21 cellular contexts compared by ENCODE assay signal in the genomic region with DNA sequence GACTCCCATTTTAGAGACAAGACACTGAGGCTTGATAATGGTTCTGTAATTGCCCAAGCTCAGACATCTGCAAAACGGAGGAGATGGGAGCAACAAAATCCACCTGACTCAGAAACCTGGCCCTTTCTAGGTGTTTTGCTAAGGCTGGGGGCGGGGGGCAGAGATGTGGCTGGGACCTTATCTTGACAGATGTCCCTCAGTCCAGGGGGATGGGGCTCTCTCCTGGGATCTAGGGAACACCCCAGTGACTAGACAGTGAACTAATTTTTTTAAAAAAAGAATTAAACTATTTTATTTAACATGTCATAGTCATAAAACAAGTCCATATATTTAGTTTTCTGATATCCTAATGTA. TPM values are rescaled to one million over a fixed set of nuclear protein-coding genes. Genes with fewer than 3 reads are reported as not detected.
DNase-seq lines count a peak whose midpoint lies in the region; ATAC-seq, FAIRE-seq and TF ChIP-seq lines count a peak whose summit lies in the region.
"Had no signal": no experiment of that assay in that cellular context is flagged by ENCODE, and none has a peak within 500 bp of the region (broad histone marks: within the 10 kb centered on the region; RNA-seq: fewer than 3 reads in every experiment).

No MANE protein-coding gene starts in this region.

- ATAC-seq in activated naive CD8-positive, alpha-beta T cell treated with anti-CD3 and anti-CD28 coated beads, Interleukin-2, amount 50 U/mL, for 24 hours: no peak
- ATAC-seq: GM12878, GM23338 had no signal

- H3K4me1 ChIP-seq in BLaER1 treated with 17β-estradiol and CSF1 and Interleukin-3, amounts not matched to agents 10 nM and 100 nM: peaks cover 0 to 23% (median 15%) of the 10 kb centered on the region in 10 experiments; a peak in 17 of 20 replicates

- H4K20me1 ChIP-seq in BLaER1 treated with 17β-estradiol and CSF1 and Interleukin-3, amounts not matched to agents 10 nM and 100 nM: no peaks in the 10 kb centered on the region

- no peaks in the 10 kb centered on the region for H3K9me3 Mint-ChIP-seq in activated naive CD8-positive, alpha-beta T cell treated with anti-CD3 and anti-CD28 coated beads, Interleukin-2, amount 50 U/mL, for 24 hours
- H3K9me3 Mint-ChIP-seq: CD4-positive, alpha-beta T cell; CD8-positive, alpha-beta memory T cell; GM23338; HFFc6 had no signal

- DNase-seq in ureter (ENCODE audit: low spot score): peak; percentile 28
- no peak for DNase-seq in mesenteric fat pad (ENCODE audit: low spot score)
- no peak for DNase-seq in activated naive CD8-positive, alpha-beta T cell treated with anti-CD3 and anti-CD28 coated beads, Interleukin-2, amount 50 U/mL, for 24 hours
- no peak for DNase-seq in H54 (ENCODE audit: insufficient read length, low spot score)
- DNase-seq: CD4-positive, alpha-beta T cell; CD8-positive, alpha-beta memory T cell; DMS 273 treated with DMSO at 0.1 percent for 48 hours; DMS79; EL; GDM1; HFFc6 had no signal

- H3K4me3 ChIP-seq in BLaER1 treated with 17β-estradiol and CSF1 and Interleukin-3, amounts not matched to agents 10 nM and 100 nM: no peak overlapping the region
- H3K4me3 ChIP-seq: GM12878, GM23338, HAP-1 had no signal

- H3K9me3 ChIP-seq in BLaER1 treated with 17β-estradiol and CSF1 and Interleukin-3, amounts not matched to agents 10 nM and 100 nM (replicated peaks in 1 of 11): peaks cover 0 to 17% (median 0%) of the 10 kb centered on the region in 11 experiments; a peak in 5 of 22 replicates
- H3K9me3 ChIP-seq: HAP-1 had no signal

- no peak for TF ChIP-seq POLR2A in H54 (IDR thresholded peaks at IDR 0.05; ENCODE audit: low read depth, low read length)

- no peaks in the 10 kb centered on the region for H3K27me3 Mint-ChIP-seq in activated naive CD8-positive, alpha-beta T cell treated with anti-CD3 and anti-CD28 coated beads, Interleukin-2, amount 50 U/mL, for 24 hours

- 0 out of 22 replicates have a peak, but pooled peaks cover 0 to 3% (median 0%) of the 10 kb centered on the region in 11 experiments for H3K27me3 ChIP-seq in BLaER1 treated with 17β-estradiol and CSF1 and Interleukin-3, amounts not matched to agents 10 nM and 100 nM

- no peaks in the 10 kb centered on the region for H3K36me3 Mint-ChIP-seq in activated naive CD8-positive, alpha-beta T cell treated with anti-CD3 and anti-CD28 coated beads, Interleukin-2, amount 50 U/mL, for 24 hours (ENCODE audit: low read depth)
- H3K36me3 Mint-ChIP-seq: CD14-positive monocyte had no signal

- no peak overlapping the region for H3K9ac ChIP-seq in BLaER1 treated with 17β-estradiol and CSF1 and Interleukin-3, amounts not matched to agents 10 nM and 100 nM

- peak overlapping the region in 6 of 11 experiments; percentile 10 to 59 (median 22); a peak in 10 of 22 replicates for H3K4me2 ChIP-seq in BLaER1 treated with 17β-estradiol and CSF1 and Interleukin-3, amounts not matched to agents 10 nM and 100 nM
- H3K4me2 ChIP-seq: GM23338 had no signal

- no peaks in the 10 kb centered on the region for H3K36me3 ChIP-seq in BLaER1 treated with 17β-estradiol and CSF1 and Interleukin-3, amounts not matched to agents 10 nM and 100 nM
- H3K36me3 ChIP-seq: HAP-1 had no signal

- peaks cover 6% of the 10 kb centered on the region for H3K4me1 Mint-ChIP-seq in activated naive CD8-positive, alpha-beta T cell treated with anti-CD3 and anti-CD28 coated beads, Interleukin-2, amount 50 U/mL, for 24 hours

- no peak overlapping the region for H3K27ac ChIP-seq in BLaER1 treated with 17β-estradiol and CSF1 and Interleukin-3, amounts not matched to agents 10 nM and 100 nM
- peak overlapping the region; percentile 32; the same call in 1 of the 2 replicates for H3K27ac ChIP-seq in VCaP

- no peak for TF ChIP-seq CTCF in VCaP (conservative IDR thresholded peaks at IDR 0.05)

- no peak for FAIRE-seq in H54 (lab: Jason Lieb, UNC)
- FAIRE-seq: D721Med, GM12878, GM18507 had no signal

- no peak overlapping the region for H3K4me3 Mint-ChIP-seq in activated naive CD8-positive, alpha-beta T cell treated with anti-CD3 and anti-CD28 coated beads, Interleukin-2, amount 50 U/mL, for 24 hours
- H3K4me3 Mint-ChIP-seq: CD14-positive monocyte; CD4-positive, alpha-beta T cell; CD8-positive, alpha-beta memory T cell; GM23338; HFFc6 had no signal

- H3K27ac Mint-ChIP-seq in activated naive CD8-positive, alpha-beta T cell treated with anti-CD3 and anti-CD28 coated beads, Interleukin-2, amount 50 U/mL, for 24 hours: no peak overlapping the region
- H3K27ac Mint-ChIP-seq: CD14-positive monocyte; CD4-positive, alpha-beta T cell; CD8-positive, alpha-beta memory T cell; GM23338; HFFc6 had no signal

RNA-seq across cellular contexts. Expression of a gene that starts 32.0 kb away (rescaled TPM):
- 14.1 TPM for total RNA-seq in ureter
- total RNA-seq in mesenteric fat pad: 2.8 TPM
- total RNA-seq: A172; CD4-positive, alpha-beta T cell; H4 had no signal
